Comparison of ENCODE assay signal across 2 cellular contexts in the genomic region with DNA sequence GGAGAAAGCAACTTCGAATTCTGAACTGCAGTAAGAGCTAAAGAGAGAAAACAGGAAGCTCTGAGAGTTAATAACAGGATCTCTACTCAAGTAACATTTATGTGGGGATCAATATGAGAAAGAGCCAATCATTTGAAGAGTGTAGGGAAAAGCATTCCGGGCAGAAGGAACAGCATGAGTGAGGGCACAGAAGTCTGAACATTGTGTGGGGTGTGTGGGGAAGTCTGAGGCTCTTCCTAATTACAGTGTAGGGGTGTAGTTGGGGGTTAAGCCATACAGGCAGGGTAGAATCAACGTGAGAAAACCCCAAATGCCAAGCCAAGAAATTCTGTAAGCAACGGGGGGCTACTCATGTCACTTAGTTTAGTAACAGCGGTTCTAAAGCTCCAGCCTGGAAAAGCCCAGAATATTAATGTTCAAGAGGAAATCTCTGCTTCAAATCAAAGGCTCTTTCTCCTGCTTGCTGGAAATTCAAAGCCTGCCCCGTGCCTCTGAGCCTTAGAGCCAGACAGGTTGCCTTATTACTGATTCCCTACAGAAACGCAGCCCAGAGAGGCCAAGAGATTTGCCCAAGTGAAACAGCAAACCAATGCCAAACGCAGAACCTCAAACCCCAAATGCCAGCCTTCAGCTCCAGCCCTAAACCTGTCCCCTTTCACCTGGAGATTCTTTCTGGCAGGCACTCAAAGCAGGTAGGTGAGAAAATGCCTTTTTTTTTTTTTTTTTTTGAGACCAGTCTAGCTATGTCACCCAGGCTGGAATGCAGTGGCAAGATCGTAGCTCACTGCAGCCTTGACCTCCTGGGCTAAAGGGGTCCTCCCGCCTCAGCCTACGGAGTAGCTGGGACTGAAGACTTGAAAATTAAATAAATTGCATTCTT.
TF ChIP-seq lines count a peak whose summit lies in the region.

No MANE protein-coding gene starts in this region.

TF ChIP-seq in SK-N-SH, 30 proteins besides CTCF, POLR2A, EP300 and RAD21 (continued from another document):
- TF ChIP-seq, protein P1, sequence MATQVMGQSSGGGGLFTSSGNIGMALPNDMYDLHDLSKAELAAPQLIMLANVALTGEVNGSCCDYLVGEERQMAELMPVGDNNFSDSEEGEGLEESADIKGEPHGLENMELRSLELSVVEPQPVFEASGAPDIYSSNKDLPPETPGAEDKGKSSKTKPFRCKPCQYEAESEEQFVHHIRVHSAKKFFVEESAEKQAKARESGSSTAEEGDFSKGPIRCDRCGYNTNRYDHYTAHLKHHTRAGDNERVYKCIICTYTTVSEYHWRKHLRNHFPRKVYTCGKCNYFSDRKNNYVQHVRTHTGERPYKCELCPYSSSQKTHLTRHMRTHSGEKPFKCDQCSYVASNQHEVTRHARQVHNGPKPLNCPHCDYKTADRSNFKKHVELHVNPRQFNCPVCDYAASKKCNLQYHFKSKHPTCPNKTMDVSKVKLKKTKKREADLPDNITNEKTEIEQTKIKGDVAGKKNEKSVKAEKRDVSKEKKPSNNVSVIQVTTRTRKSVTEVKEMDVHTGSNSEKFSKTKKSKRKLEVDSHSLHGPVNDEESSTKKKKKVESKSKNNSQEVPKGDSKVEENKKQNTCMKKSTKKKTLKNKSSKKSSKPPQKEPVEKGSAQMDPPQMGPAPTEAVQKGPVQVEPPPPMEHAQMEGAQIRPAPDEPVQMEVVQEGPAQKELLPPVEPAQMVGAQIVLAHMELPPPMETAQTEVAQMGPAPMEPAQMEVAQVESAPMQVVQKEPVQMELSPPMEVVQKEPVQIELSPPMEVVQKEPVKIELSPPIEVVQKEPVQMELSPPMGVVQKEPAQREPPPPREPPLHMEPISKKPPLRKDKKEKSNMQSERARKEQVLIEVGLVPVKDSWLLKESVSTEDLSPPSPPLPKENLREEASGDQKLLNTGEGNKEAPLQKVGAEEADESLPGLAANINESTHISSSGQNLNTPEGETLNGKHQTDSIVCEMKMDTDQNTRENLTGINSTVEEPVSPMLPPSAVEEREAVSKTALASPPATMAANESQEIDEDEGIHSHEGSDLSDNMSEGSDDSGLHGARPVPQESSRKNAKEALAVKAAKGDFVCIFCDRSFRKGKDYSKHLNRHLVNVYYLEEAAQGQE (IDR thresholded peaks at IDR 0.05; ENCODE audit: low read depth, low read length): no peak
- TF ChIP-seq EZH2phosphoT487 (IDR thresholded peaks at IDR 0.05; ENCODE audit: borderline replicate concordance, low read depth) (no peak), POLR2AphosphoS5 (IDR thresholded peaks at IDR 0.05; ENCODE audit: low read depth, low read length) (no peak), FOXJ3 (CRISPR knock-in tag; IDR thresholded peaks at IDR 0.05) (no peak), TEAD4 (IDR thresholded peaks at IDR 0.05; ENCODE audit: borderline replicate concordance, insufficient read depth) (no peak), FOXM1 (IDR thresholded peaks at IDR 0.05; ENCODE audit: low read depth) (no peak), SIN3A (IDR thresholded peaks at IDR 0.05; ENCODE audit: borderline replicate concordance, low read depth, low read length) (no peak), MAX (IDR thresholded peaks at IDR 0.05; ENCODE audit: low read depth) (no peak), RCOR1 (IDR thresholded peaks at IDR 0.05; ENCODE audit: low read length) (no peak), NRF1 (IDR thresholded peaks at IDR 0.05; ENCODE audit: low read depth, low read length) (no peak), FOSL2 (IDR thresholded peaks at IDR 0.05; ENCODE audit: borderline replicate concordance, low read depth) (no peak), RFX5 (IDR thresholded peaks at IDR 0.05; ENCODE audit: low read length) (no peak)
TF ChIP-seq in SK-N-SH: peak in this region for 0.

TF ChIP-seq in SK-N-SH treated with all-trans-retinoic acid at 6 μM for 48 hours, 23 proteins besides CTCF, POLR2A, EP300 and RAD21 (continued from another document):
- TF ChIP-seq TSHZ2 (CRISPR knock-in tag; IDR thresholded peaks at IDR 0.05): no peak
- no peak for TF ChIP-seq GLIS3 (CRISPR knock-in tag; IDR thresholded peaks at IDR 0.05)
- no peak for TF ChIP-seq ZFP30 (CRISPR knock-in tag; IDR thresholded peaks at IDR 0.05)
- no peak for TF ChIP-seq ZNF565 (CRISPR knock-in tag; conservative IDR thresholded peaks at IDR 0.05; ENCODE audit: low read depth)
- no peak for TF ChIP-seq OSR1 (CRISPR knock-in tag; IDR thresholded peaks at IDR 0.05)
- TF ChIP-seq CSRNP3 (CRISPR knock-in tag; IDR thresholded peaks at IDR 0.05): no peak
- TF ChIP-seq, protein P2, sequence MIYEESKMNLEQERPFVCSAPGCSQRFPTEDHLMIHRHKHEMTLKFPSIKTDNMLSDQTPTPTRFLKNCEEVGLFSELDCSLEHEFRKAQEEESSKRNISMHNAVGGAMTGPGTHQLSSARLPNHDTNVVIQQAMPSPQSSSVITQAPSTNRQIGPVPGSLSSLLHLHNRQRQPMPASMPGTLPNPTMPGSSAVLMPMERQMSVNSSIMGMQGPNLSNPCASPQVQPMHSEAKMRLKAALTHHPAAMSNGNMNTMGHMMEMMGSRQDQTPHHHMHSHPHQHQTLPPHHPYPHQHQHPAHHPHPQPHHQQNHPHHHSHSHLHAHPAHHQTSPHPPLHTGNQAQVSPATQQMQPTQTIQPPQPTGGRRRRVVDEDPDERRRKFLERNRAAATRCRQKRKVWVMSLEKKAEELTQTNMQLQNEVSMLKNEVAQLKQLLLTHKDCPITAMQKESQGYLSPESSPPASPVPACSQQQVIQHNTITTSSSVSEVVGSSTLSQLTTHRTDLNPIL (CRISPR knock-in tag; IDR thresholded peaks at IDR 0.05; ENCODE audit: low read depth): no peak
- no peak for TF ChIP-seq ZFP3 (CRISPR knock-in tag; IDR thresholded peaks at IDR 0.05)
- TF ChIP-seq TOX (CRISPR knock-in tag; IDR thresholded peaks at IDR 0.05; ENCODE audit: borderline replicate concordance): no peak
- no peak for TF ChIP-seq TCF4 (CRISPR knock-in tag; IDR thresholded peaks at IDR 0.05; ENCODE audit: borderline replicate concordance)
